8 cellular contexts compared by ENCODE assay signal in genomic region chr1:148037850-148038461, GRCh38.
A peak's percentile ranks its signal among the peaks of the same experiment; 100 is the strongest.
DNase-seq lines count a peak whose midpoint lies in the region; ATAC-seq and TF ChIP-seq lines count a peak whose summit lies in the region.
"Not testable (repeated sequence)": the region's sequence is repeated elsewhere in the genome, so short reads cannot be mapped to it uniquely, and the experiment has no call there.

No MANE protein-coding gene starts in this region.

- not testable (repeated sequence) for H3K36me3 ChIP-seq in Panc1 (ENCODE audit: control insufficient read depth, insufficient read depth, low read length)

- not testable (repeated sequence) for BruUV-seq in Panc1 (replicated peaks; lab: Mats Ljungman, UMichigan)

- H3K27ac Mint-ChIP-seq in CD14-positive monocyte: peak overlapping the region in 6 of 7 donors; percentile 81 to 94 (median 84)
- H3K27ac Mint-ChIP-seq in activated naive CD4-positive, alpha-beta T cell treated with anti-CD3 and anti-CD28 coated beads, Interleukin-2, amount 50 U/mL, for 72 hours: peak overlapping the region; percentile 95 to 99
- H3K27ac Mint-ChIP-seq in stimulated activated effector memory CD8-positive, alpha-beta T cell treated with anti-CD3 and anti-CD28 coated beads, Interleukin-12 subunit alpha, Interleukin-12 subunit beta, amount 100 ng/mL, for 72 hours: peak overlapping the region; percentile 96

- intact Hi-C loops in CD14-positive monocyte (cut with micrococcal nuclease); Panc1 (cut with micrococcal nuclease; ENCODE audit: unreplicated experiment): not testable (repeated sequence)

- CTCF ChIA-PET in Panc1 (lab: Charles Lee): not testable (repeated sequence)

- not testable (repeated sequence) for H3K4me1 ChIP-seq in Panc1 (ENCODE audit: control insufficient read depth, insufficient read depth, low read length); mononuclear cell (ENCODE audit: insufficient read depth, low read length)

- ATAC-seq in GM21447 (IDR thresholded peaks at IDR 0.05; ENCODE audit: unreplicated experiment) (peak; percentile 4), HG03097 (IDR thresholded peaks at IDR 0.05; ENCODE audit: low FRiP score, unreplicated experiment) (peak; percentile 22), Panc1 (peak; percentile 33; the same call in 1 of the 2 replicates)
- ATAC-seq in activated naive CD4-positive, alpha-beta T cell treated with anti-CD3 and anti-CD28 coated beads, Interleukin-2, amount 50 U/mL, for 72 hours: peak in 1 of 2 donors; percentile 20
- ATAC-seq in stimulated activated effector memory CD8-positive, alpha-beta T cell treated with anti-CD3 and anti-CD28 coated beads, Interleukin-12 subunit alpha, Interleukin-12 subunit beta, amount 100 ng/mL, for 72 hours: peak; percentile 29

- H3K27ac ChIP-seq in Panc1 (ENCODE audit: low read length): not testable (repeated sequence)
- peak overlapping the region; percentile 41 for H3K27ac ChIP-seq in epithelial cell of prostate

- TF ChIP-seq CTCF in CD14-positive monocyte (IDR thresholded peaks at IDR 0.05); Panc1 (IDR thresholded peaks at IDR 0.05): not testable (repeated sequence)

- POLR2A ChIA-PET in Panc1 (lab: Charles Lee): interaction anchor here (1.0 kb wide), 1 partner anchor 225 kb away, joined by 3 read pairs; no protein-coding TSS in a partner anchor

- not testable (repeated sequence) for H3K27me3 ChIP-seq in Panc1 (ENCODE audit: control insufficient read depth, insufficient read depth, low read length); mononuclear cell (ENCODE audit: insufficient read depth, low read length)

- H3K4me3 ChIP-seq in Panc1 (ENCODE audit: low read depth in 2 of 2, low read length in 2 of 2): peak overlapping the region; percentile 18 to 31
- H3K4me3 ChIP-seq in mononuclear cell (ENCODE audit: low read length): peak overlapping the region; percentile 31

- in situ Hi-C loops in Panc1 (cut with HindIII; ENCODE audit: low pct_unique_long_range_greater_than_20kb, low sequenced_read_pairs): not testable (repeated sequence)

- peak overlapping the region; percentile 79 to 90 for H3K4me3 Mint-ChIP-seq in CD14-positive monocyte
- H3K4me3 Mint-ChIP-seq in stimulated activated effector memory CD8-positive, alpha-beta T cell treated with anti-CD3 and anti-CD28 coated beads, Interleukin-12 subunit alpha, Interleukin-12 subunit beta, amount 100 ng/mL, for 72 hours: peak overlapping the region; percentile 67

- not testable (repeated sequence) for H3K9me3 Mint-ChIP-seq in CD14-positive monocyte; activated naive CD4-positive, alpha-beta T cell treated with anti-CD3 and anti-CD28 coated beads, Interleukin-2, amount 50 U/mL, for 72 hours; stimulated activated effector memory CD8-positive, alpha-beta T cell treated with anti-CD3 and anti-CD28 coated beads, Interleukin-12 subunit alpha, Interleukin-12 subunit beta, amount 100 ng/mL, for 72 hours

- not testable (repeated sequence) for H3K4me1 Mint-ChIP-seq in CD14-positive monocyte; stimulated activated effector memory CD8-positive, alpha-beta T cell treated with anti-CD3 and anti-CD28 coated beads, Interleukin-12 subunit alpha, Interleukin-12 subunit beta, amount 100 ng/mL, for 72 hours

- DNase-seq in CD14-positive monocyte (ENCODE audit: low spot score); Panc1 (ENCODE audit: low read depth, low spot score); activated naive CD4-positive, alpha-beta T cell treated with anti-CD3 and anti-CD28 coated beads, Interleukin-2, amount 50 U/mL, for 72 hours (ENCODE audit: low spot score in 2 of 2); epithelial cell of prostate (ENCODE audit: low read depth, low spot score); stimulated activated effector memory CD8-positive, alpha-beta T cell treated with anti-CD3 and anti-CD28 coated beads, Interleukin-12 subunit alpha, Interleukin-12 subunit beta, amount 100 ng/mL, for 72 hours (ENCODE audit: low spot score in 2 of 2): not testable (repeated sequence)

- H3K27me3 Mint-ChIP-seq in CD14-positive monocyte (ENCODE audit: low read depth in 3 of 3): peaks cover 15 to 33% (median 32%) of the 10 kb centered on the region in 3 donors

- not testable (repeated sequence) for H3K36me3 Mint-ChIP-seq in CD14-positive monocyte; activated naive CD4-positive, alpha-beta T cell treated with anti-CD3 and anti-CD28 coated beads, Interleukin-2, amount 50 U/mL, for 72 hours
- peaks cover 14% of the 10 kb centered on the region for H3K36me3 Mint-ChIP-seq in stimulated activated effector memory CD8-positive, alpha-beta T cell treated with anti-CD3 and anti-CD28 coated beads, Interleukin-12 subunit alpha, Interleukin-12 subunit beta, amount 100 ng/mL, for 72 hours

- H3K9me3 ChIP-seq in Panc1 (ENCODE audit: control insufficient read depth, insufficient read depth, low read depth, low read length); mononuclear cell (ENCODE audit: low read depth, low read length): not testable (repeated sequence)
